Comparison of ENCODE assay signal across 8 cellular contexts in the genomic region with DNA sequence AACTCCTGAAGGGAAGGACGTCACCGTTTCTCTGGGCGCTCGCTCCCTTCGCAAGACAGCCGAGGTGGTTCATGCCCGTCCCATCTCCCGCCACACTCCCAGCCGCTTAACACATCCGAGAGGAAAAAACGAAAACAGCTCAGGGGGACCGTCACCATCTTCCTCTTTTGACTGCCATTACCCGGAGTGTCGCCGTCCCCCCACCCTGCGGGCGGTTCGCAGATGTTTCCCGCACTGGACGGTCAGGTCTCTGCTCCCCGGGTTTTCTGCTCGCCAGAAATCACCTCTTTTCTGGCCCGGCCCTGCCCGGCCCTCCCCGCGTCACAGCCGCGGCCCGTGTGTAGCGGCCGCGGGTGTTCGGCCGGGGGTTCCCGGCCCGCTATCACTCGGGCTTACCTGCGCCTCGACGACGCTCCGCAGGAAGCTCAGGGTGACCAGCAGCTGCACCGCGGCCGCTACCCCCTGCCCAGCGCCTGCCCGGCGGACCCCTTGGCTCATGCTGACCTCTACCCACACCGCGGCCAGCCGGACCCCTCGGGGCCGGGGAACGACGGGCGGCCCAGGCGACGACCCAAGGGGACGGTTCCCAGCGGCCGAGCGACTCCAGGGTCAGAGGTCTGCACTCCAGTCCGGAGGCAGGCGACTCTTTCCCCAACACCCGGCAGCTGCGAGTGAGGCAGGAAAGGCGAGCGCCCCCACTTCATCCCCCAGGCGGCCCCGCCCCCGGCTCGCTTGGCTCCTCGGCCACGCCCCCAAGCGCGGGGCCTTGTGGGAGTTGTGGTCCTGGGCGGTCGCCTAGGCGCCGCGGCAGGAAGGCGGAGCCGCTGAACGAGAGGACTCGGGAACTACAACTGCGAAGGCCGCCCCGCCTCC. TPM values are rescaled to one million over a fixed set of nuclear protein-coding genes. Genes with fewer than 3 reads are reported as not detected.
DNase-seq lines count a peak whose midpoint lies in the region; ATAC-seq and TF ChIP-seq lines count a peak whose summit lies in the region.

Gene ERO1B (minus strand): TSS at position 673 of the 873 bp plus-strand sequence. CDS start 175 bp downstream, at position 498.

- intact Hi-C loops in natural killer cell (cut with micrococcal nuclease), result loop anchor here (1.0 to 10.0 kb wide), 6 partner anchors 113 to 777 kb away; partner anchors contain the start of genes B3GALNT2, EDARADD, GPR137B and LYST

- H3K9me3 Mint-ChIP-seq in GM23338 (no peaks in the 10 kb centered on the region), natural killer cell (no peaks in the 10 kb centered on the region)
- H3K9me3 Mint-ChIP-seq in activated T-helper 17 cell treated with anti-CD3 and anti-CD28 coated beads, Interleukin-2, amount 50 U/mL, for 72 hours, result no peaks in the 10 kb centered on the region

- no peaks in the 10 kb centered on the region for H4K20me1 ChIP-seq in GM23338 (replicated peaks; ENCODE audit: insufficient read depth)

- peaks cover 23% of the 10 kb centered on the region for H3K27me3 ChIP-seq in GM23338 (ENCODE audit: insufficient read depth)

- peaks cover 7% of the 10 kb centered on the region; the same call in 1 of the 2 replicates for H3K4me1 ChIP-seq in GM23338 (ENCODE audit: insufficient read depth)

- no peaks in the 10 kb centered on the region for H3K9me2 ChIP-seq in GM23338 (ENCODE audit: insufficient read depth)

- H3K4me1 Mint-ChIP-seq in GM23338 (peaks cover 19% of the 10 kb centered on the region), natural killer cell (peaks cover 11 to 23% of the 10 kb centered on the region in 2 donors)
- H3K4me1 Mint-ChIP-seq in activated T-helper 17 cell treated with anti-CD3 and anti-CD28 coated beads, Interleukin-2, amount 50 U/mL, for 72 hours, result peaks cover 33% of the 10 kb centered on the region

- ATAC-seq in GM23338 (peak; percentile 92), natural killer cell (peak; percentile 91 to 99 (median 94))
- peak; percentile 92 for ATAC-seq in activated T-helper 17 cell treated with anti-CD3 and anti-CD28 coated beads, Interleukin-2, amount 50 U/mL, for 72 hours (replicated peaks)

- H3K79me2 ChIP-seq in GM23338 (replicated peaks; ENCODE audit: insufficient read depth), result no peaks in the 10 kb centered on the region

- H3F3A ChIP-seq in GM23338 (replicated peaks; ENCODE audit: low read depth), result no peaks in the 10 kb centered on the region

- H3K27ac ChIP-seq in GM23338 (ENCODE audit: low read depth), result no peak within 1 kb of the TSS

- peaks cover 14% of the 10 kb centered on the region for H3K27me3 Mint-ChIP-seq in GM23338 (ENCODE audit: insufficient read depth, low read depth, poor library complexity)
- no peaks in the 10 kb centered on the region for H3K27me3 Mint-ChIP-seq in activated T-helper 17 cell treated with anti-CD3 and anti-CD28 coated beads, Interleukin-2, amount 50 U/mL, for 72 hours
- H3K27me3 Mint-ChIP-seq in natural killer cell (ENCODE audit: low read depth in 2 of 2), result peaks cover 15 to 19% of the 10 kb centered on the region in 2 donors

- H3K36me3 ChIP-seq in GM23338 (ENCODE audit: insufficient read depth), result no peaks in the 10 kb centered on the region

- peak within 1 kb of the TSS; percentile 86 for H3K4me3 Mint-ChIP-seq in GM23338
- H3K4me3 Mint-ChIP-seq in activated T-helper 17 cell treated with anti-CD3 and anti-CD28 coated beads, Interleukin-2, amount 50 U/mL, for 72 hours, result peak within 1 kb of the TSS; percentile 81
- H3K4me3 Mint-ChIP-seq in natural killer cell, result peak within 1 kb of the TSS; percentile 57

- peak within 1 kb of the TSS; percentile 63 for H3K4me3 ChIP-seq in GM23338

- H3K36me3 Mint-ChIP-seq in GM23338 (ENCODE audit: low read depth) (no peaks in the 10 kb centered on the region), natural killer cell (no peaks in the 10 kb centered on the region)
- H3K36me3 Mint-ChIP-seq in activated T-helper 17 cell treated with anti-CD3 and anti-CD28 coated beads, Interleukin-2, amount 50 U/mL, for 72 hours (ENCODE audit: low read depth), result no peaks in the 10 kb centered on the region

- TF ChIP-seq CTCF in GM23338 (conservative IDR thresholded peaks at IDR 0.05; ENCODE audit: low read depth in 2 of 2) (0 out of 4 replicates have a peak, but pooled peaks of 1 of the 2 experiments have one; percentile 1), natural killer cell (IDR thresholded peaks at IDR 0.05) (no peak)

- H3K27ac Mint-ChIP-seq in GM23338 (no peak within 1 kb of the TSS), natural killer cell (peak within 1 kb of the TSS; percentile 74 to 92)
- H3K27ac Mint-ChIP-seq in activated T-helper 17 cell treated with anti-CD3 and anti-CD28 coated beads, Interleukin-2, amount 50 U/mL, for 72 hours, result peak within 1 kb of the TSS; percentile 76

- H3K4me2 ChIP-seq in GM23338, result peak within 1 kb of the TSS; percentile 97

- peak; percentile 96 for DNase-seq in EL
- peak; percentile 99 for DNase-seq in GM23338 (ENCODE audit: low spot score)
- peak; percentile 91 to 94 for DNase-seq in Kasumi-1 (lab: John Stamatoyannopoulos, UW)
- peak; percentile 94 for DNase-seq in RPMI7951 (ENCODE audit: low read depth)
- peak; percentile 89 for DNase-seq in fibroblast of peridontal ligament (ENCODE audit: extremely low read depth)
- peak; percentile 99 for DNase-seq in natural killer cell
- DNase-seq in stimulated activated naive CD4-positive, alpha-beta T cell (lab: John Stamatoyannopoulos, UW), result peak; percentile 93 to 97 (median 95)

- H2AFZ ChIP-seq in GM23338, result peak within 1 kb of the TSS; percentile 90

TF ChIP-seq in GM23338, 12 proteins besides CTCF, POLR2A, EP300 and RAD21:
- TF ChIP-seq POLR2AphosphoS5 (IDR thresholded peaks at IDR 0.05; ENCODE audit: low read depth), result peak; percentile 92
- TF ChIP-seq ETS1 (IDR thresholded peaks at IDR 0.05), result peak; percentile 58
- TF ChIP-seq EZH2phosphoT487 (IDR thresholded peaks at IDR 0.05; ENCODE audit: unreplicated experiment), result no peak
- 0 out of 2 replicates have a peak, but pooled peaks have one; percentile 2 for TF ChIP-seq CREB1 (CRISPR knock-in tag; IDR thresholded peaks at IDR 0.05; ENCODE audit: low read depth)

RNA-seq across cellular contexts. Expression of gene ERO1B, which starts in this region (rescaled TPM):
- total RNA-seq in GM23338 (2014; rRNA removed; shearing (Covaris generic)), result 3.6 and 4.4 TPM in 2 replicates
- polyA plus RNA-seq in GM23338 (2016; fragmentation: Nextera tagmentation; extraction: Ambion mirVana), result 2.4 and 2.6 TPM in 2 replicates
- 3.1 and 3.8 TPM in 2 replicates for total RNA-seq in RPMI7951 (2014; rRNA removed; shearing (Covaris generic))
- 1 to 10 TPM; 4.0 to 4.2 TPM for total RNA-seq in activated T-helper 17 cell treated with anti-CD3 and anti-CD28 coated beads, Interleukin-2, amount 50 U/mL, for 72 hours
- 10 to 100 TPM; 14.7 to 17.8 (median 16.5) TPM for total RNA-seq in natural killer cell
